ENCODE assay signal across 8 cellular contexts in the genomic region with DNA sequence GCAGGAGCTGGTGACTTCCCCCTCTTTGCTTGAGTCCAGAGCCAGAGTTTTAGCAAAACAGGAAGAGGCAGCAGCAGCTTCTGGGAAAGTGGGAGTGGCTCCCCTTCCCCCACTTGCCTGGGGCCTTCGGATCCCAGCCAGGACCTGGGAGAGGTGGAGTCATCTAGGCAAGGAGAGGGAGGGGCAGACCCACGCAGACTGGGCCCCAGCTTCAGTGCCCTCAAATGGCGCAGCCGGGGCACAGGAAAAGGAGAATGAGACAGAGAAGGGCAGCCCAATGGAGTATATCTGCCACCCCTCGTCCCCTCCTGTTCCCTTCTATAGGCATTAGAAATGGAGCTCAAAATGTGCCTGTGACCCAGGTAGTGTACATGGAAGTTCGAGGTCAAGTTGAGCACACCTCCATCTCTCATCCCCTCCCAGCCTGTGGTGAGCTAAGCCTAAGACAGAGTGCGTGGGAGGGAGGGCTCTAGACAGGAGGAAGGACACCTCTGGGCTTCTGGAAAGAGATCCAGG. TPM values are rescaled to one million over a fixed set of nuclear protein-coding genes. Genes with fewer than 3 reads are reported as not detected.
DNase-seq lines count a peak whose midpoint lies in the region; ATAC-seq, FAIRE-seq and TF ChIP-seq lines count a peak whose summit lies in the region.

No MANE protein-coding gene starts in this region.

- peak overlapping the region; percentile 65 for H3K4me2 ChIP-seq in BLaER1
- peak overlapping the region; percentile 58 for H3K4me2 ChIP-seq in mammary epithelial cell (ENCODE audit: insufficient read depth, low read depth, low read length)

- in situ Hi-C loops in mammary epithelial cell (cut with MboI; ENCODE audit: low sequenced_read_pairs in 2 of 2): no loop called here

- DNase-seq in M059J (ENCODE audit: low read depth): peak; percentile 88
- DNase-seq in mammary epithelial cell: peak; percentile 79
- peak in 2 of 3 donors; percentile 57 to 63 for DNase-seq in right lobe of liver
- DNase-seq in urothelium cell line (ENCODE audit: low spot score): peak; percentile 62
- DNase-seq in SKM-1 treated with dmso at 0.1 percent for 144 hours (lab: John Stamatoyannopoulos, UW; ENCODE audit: unreplicated experiment): no peak
- no peak for DNase-seq in RCC 7860 (ENCODE audit: low spot score)
- DNase-seq in NK-92 (lab: John Stamatoyannopoulos, UW; ENCODE audit: unreplicated experiment): no peak

- H3K9ac ChIP-seq in BLaER1 (no peak overlapping the region), mammary epithelial cell (ENCODE audit: insufficient read depth, low read length) (no peak overlapping the region)

- H3K27me3 ChIP-seq in BLaER1: no peaks in the 10 kb centered on the region
- no peaks in the 10 kb centered on the region for H3K27me3 ChIP-seq in mammary epithelial cell (ENCODE audit: insufficient read depth, low read length)
- no peaks in the 10 kb centered on the region for H3K27me3 ChIP-seq in right lobe of liver

- no TSS peak for BruUV-seq in mammary epithelial cell (replicated peaks; lab: Mats Ljungman, UMichigan)

- TF ChIP-seq CTCF in mammary epithelial cell (conservative IDR thresholded peaks at IDR 0.05 in 1 of 2, IDR thresholded peaks at IDR 0.05 in 1 of 2; ENCODE audit: extremely low read depth in 1 of 2, insufficient read depth in 1 of 2, low read depth in 1 of 2, low read length in 2 of 2) (no peak), right lobe of liver (IDR thresholded peaks at IDR 0.05) (no peak)

- dilution Hi-C loops in mammary epithelial cell (cut with HindIII; ENCODE audit: low sequenced_read_pairs): no loop called here

- CTCF ChIA-PET in mammary epithelial cell (lab: Charles Lee; ENCODE audit: low non-redundant PET): no interaction called here

- TF ChIP-seq POLR2A in right lobe of liver (IDR thresholded peaks at IDR 0.05): no peak

- no peak for FAIRE-seq in urothelium cell line (lab: Jason Lieb, UNC)
- FAIRE-seq in RCC 7860 (lab: Jason Lieb, UNC): no peak

- H3K36me3 ChIP-seq in BLaER1: no peaks in the 10 kb centered on the region
- no peaks in the 10 kb centered on the region for H3K36me3 ChIP-seq in mammary epithelial cell (ENCODE audit: insufficient read depth, low read length)
- no peaks in the 10 kb centered on the region for H3K36me3 ChIP-seq in right lobe of liver

- 0% methylated on average over 7 of the region's 7 CpGs for WGBS in mammary epithelial cell (ENCODE audit: low coverage, missing lambda C conversion rate)
- WGBS in right lobe of liver (ENCODE audit: insufficient coverage, low coverage, low lambda C conversion rate, missing lambda C conversion rate): 55% methylated on average over 5 of the region's 7 CpGs

- H3K9me3 ChIP-seq in BLaER1 (no peaks in the 10 kb centered on the region), mammary epithelial cell (replicated peaks; ENCODE audit: insufficient read depth, low read length) (no peaks in the 10 kb centered on the region), right lobe of liver (no peaks in the 10 kb centered on the region)

- H4K20me1 ChIP-seq in BLaER1 (no peaks in the 10 kb centered on the region), mammary epithelial cell (ENCODE audit: insufficient read depth, low read length) (no peaks in the 10 kb centered on the region)

- no peak overlapping the region for H3K4me3 ChIP-seq in BLaER1
- H3K4me3 ChIP-seq in mammary epithelial cell (replicated peaks in 1 of 3; ENCODE audit: insufficient read depth in 1 of 3, low read depth in 2 of 3, low read length in 3 of 3): no peak overlapping the region
- H3K4me3 ChIP-seq in right lobe of liver: no peak overlapping the region

- peak overlapping the region; percentile 74 for H2AFZ ChIP-seq in mammary epithelial cell (ENCODE audit: low read depth, low read length)

- H3K79me2 ChIP-seq in mammary epithelial cell (ENCODE audit: insufficient read depth, low read length): no peaks in the 10 kb centered on the region

- intact Hi-C loops in mammary epithelial cell (cut with micrococcal nuclease) (no loop called here), right lobe of liver (cut with DNase I) (no loop called here)

- peak; percentile 63 to 82 (median 68) for ATAC-seq in right lobe of liver

- peaks cover 49% of the 10 kb centered on the region for H3K4me1 ChIP-seq in BLaER1
- peaks cover 42% of the 10 kb centered on the region for H3K4me1 ChIP-seq in mammary epithelial cell (ENCODE audit: insufficient read depth, low read length)
- no peaks in the 10 kb centered on the region for H3K4me1 ChIP-seq in right lobe of liver

- peak overlapping the region; percentile 33; the same call in 1 of the 2 replicates for H3K27ac ChIP-seq in BLaER1
- H3K27ac ChIP-seq in mammary epithelial cell (ENCODE audit: insufficient read depth, low read depth, low read length): peak overlapping the region; percentile 33
- peak overlapping the region in 2 of 3 donors; percentile 29 to 51 for H3K27ac ChIP-seq in right lobe of liver

RNA-seq across cellular contexts. Expression of a gene that starts 9.3 kb away (rescaled TPM):
- 22.8 and 26.1 TPM in 2 replicates for total RNA-seq in M059J (2014; rRNA removed; shearing (Covaris generic))
- total RNA-seq in mammary epithelial cell (10 to 100 TPM; 17.7 to 72.1 TPM), right lobe of liver (10 to 100 TPM in 2 of 6 experiments, 1 to 10 TPM in 4; 6.6 to 18.8 (median 8.4) TPM)
- 30.5 TPM for polyA plus RNA-seq in mammary epithelial cell
- polyA minus RNA-seq in mammary epithelial cell: 96.1 TPM

RNA-seq across cellular contexts. Expression of a gene that starts 56.0 kb away (rescaled TPM):
- 12.8 and 12.9 TPM in 2 replicates for total RNA-seq in M059J (2014; rRNA removed; shearing (Covaris generic))
- total RNA-seq in mammary epithelial cell (10 to 100 TPM; 22.0 to 29.3 TPM), right lobe of liver (10 to 100 TPM; 12.4 to 20.4 (median 18.0) TPM)
- 11.8 TPM for polyA plus RNA-seq in mammary epithelial cell
- polyA minus RNA-seq in mammary epithelial cell: 22.0 TPM

Comparison
In these comparisons a context has a peak if more than half of its experiments do, and no peak if none do; other contexts are left out.
1. DNase-seq: peak in M059J (single experiment), mammary epithelial cell (single experiment), right lobe of liver (2 of 3) and urothelium cell line (single experiment); none in SKM-1 treated with dmso at 0.1 percent for 144 hours (single experiment), RCC 7860 (single experiment) and NK-92 (single experiment).
2. Peak in every context shown above with its lines, with median percentiles within 50 percentile points of each other: H3K27ac ChIP-seq.